In genomic region chr6:11795403-11795802, GRCh38 we compare ENCODE assay signal across 20 cellular contexts. TPM values are rescaled to one million over a fixed set of nuclear protein-coding genes. Genes with fewer than 3 reads are reported as not detected.
DNase-seq lines count a peak whose midpoint lies in the region; FAIRE-seq and TF ChIP-seq lines count a peak whose summit lies in the region.
"Had no signal": no experiment of that assay in that cellular context is flagged by ENCODE, and none has a peak within 500 bp of the region (broad histone marks: within the 10 kb centered on the region; RNA-seq: fewer than 3 reads in every experiment).

No MANE protein-coding gene starts in this region.

- H3K18ac ChIP-seq in H1 (ENCODE audit: extremely low read depth, low read length), result no peak overlapping the region
- no peak overlapping the region for H3K18ac ChIP-seq in mesendoderm (ENCODE audit: low read length)
- H3K18ac ChIP-seq in trophoblast cell (ENCODE audit: low read length), result no peak overlapping the region

- H3K27me3 ChIP-seq in H1 (replicated peaks in 1 of 4; ENCODE audit: control insufficient read depth in 3 of 4, extremely low read depth in 1 of 4, insufficient read depth in 3 of 4, low read length in 3 of 4) (no peaks in the 10 kb centered on the region), mesendoderm (ENCODE audit: insufficient read depth, low read length, poor library complexity) (no peaks in the 10 kb centered on the region), thyroid gland (no peaks in the 10 kb centered on the region), BE2C (no peaks in the 10 kb centered on the region), trophoblast cell (ENCODE audit: insufficient read depth, low read length) (no peaks in the 10 kb centered on the region), stomach (no peaks in the 10 kb centered on the region)
- H3K27me3 ChIP-seq: breast epithelium, foreskin keratinocyte had no signal

- 0 out of 2 replicates have a peak overlapping the region, but pooled peaks have one; percentile 25 for H2BK20ac ChIP-seq in H1 (ENCODE audit: low read length)

- H3K14ac ChIP-seq in H1 (ENCODE audit: insufficient read length) (no peak overlapping the region), trophoblast cell (ENCODE audit: low read length) (no peak overlapping the region)

- H2BK15ac ChIP-seq in H1 (ENCODE audit: low read length) (no peak overlapping the region), mesendoderm (replicated peaks; ENCODE audit: low read depth) (no peak overlapping the region)

- H3K23ac ChIP-seq in H1 (ENCODE audit: insufficient read length) (no peak overlapping the region), mesendoderm (ENCODE audit: low read length) (no peak overlapping the region), trophoblast cell (ENCODE audit: low read length) (no peak overlapping the region)

- no peak overlapping the region for H3K4me2 ChIP-seq in H1 (ENCODE audit: insufficient read depth in 1 of 2, low read depth in 2 of 2, low read length in 2 of 2)
- no peak overlapping the region for H3K4me2 ChIP-seq in mesendoderm (ENCODE audit: low read length)
- H3K4me2 ChIP-seq in trophoblast cell (ENCODE audit: low read length), result no peak overlapping the region

- no peak overlapping the region for H2AK5ac ChIP-seq in H1 (ENCODE audit: low read depth, low read length)
- H2AK5ac ChIP-seq in mesendoderm (ENCODE audit: low read length), result no peak overlapping the region
- H2AK5ac ChIP-seq in trophoblast cell (ENCODE audit: low read length), result no peak overlapping the region

- H3K56ac ChIP-seq in H1 (replicated peaks; ENCODE audit: insufficient read length, low read depth, low read length), result no peak overlapping the region
- no peak overlapping the region for H3K56ac ChIP-seq in mesendoderm (ENCODE audit: low read length)

- H3K4me1 ChIP-seq in H1 (replicated peaks in 1 of 4; ENCODE audit: control insufficient read depth in 3 of 4, insufficient read depth in 4 of 4, low read length in 3 of 4), result peaks cover 0 to 9% (median 8%) of the 10 kb centered on the region in 4 experiments; a peak in 4 of 7 replicates
- H3K4me1 ChIP-seq in mesendoderm (ENCODE audit: control insufficient read depth, low read depth, low read length), result no peaks in the 10 kb centered on the region
- H3K4me1 ChIP-seq in thyroid gland, result peaks cover 15 to 19% of the 10 kb centered on the region in 2 donors
- H3K4me1 ChIP-seq in BE2C, result no peaks in the 10 kb centered on the region
- H3K4me1 ChIP-seq in trophoblast cell (ENCODE audit: control insufficient read depth in 1 of 2, insufficient read depth in 2 of 2, low read length in 2 of 2), result peaks cover 5 to 13% of the 10 kb centered on the region in 2 experiments
- H3K4me1 ChIP-seq in stomach, result peaks cover 0 to 15% (median 4%) of the 10 kb centered on the region in 4 donors
- H3K4me1 ChIP-seq: breast epithelium had no signal

- no peaks in the 10 kb centered on the region for H4K20me1 ChIP-seq in H1 (replicated peaks in 1 of 2; ENCODE audit: control insufficient read depth in 1 of 2, insufficient read depth in 2 of 2, low read length in 2 of 2)

- POLR2A ChIA-PET in H1 (lab: Charles Lee; ENCODE audit: partially characterized antibody), result interaction anchor here (1.2 kb wide), 1 partner anchor 10 kb away, joined by 4 read pairs; no protein-coding TSS in a partner anchor

- no peak overlapping the region for H4K8ac ChIP-seq in H1 (ENCODE audit: extremely low read depth, insufficient read depth, low read length)
- H4K8ac ChIP-seq in mesendoderm (ENCODE audit: low read depth, low read length), result peak overlapping the region; percentile 7
- no peak overlapping the region for H4K8ac ChIP-seq in trophoblast cell (ENCODE audit: low read depth, low read length)

- TF ChIP-seq CTCF in H1 (IDR thresholded peaks at IDR 0.05; ENCODE audit: control extremely low read depth in 1 of 3, insufficient read depth in 1 of 3, low read depth in 1 of 3, low read length in 3 of 3) (no peak), thyroid gland (IDR thresholded peaks at IDR 0.05) (no peak), BE2C (IDR thresholded peaks at IDR 0.05; ENCODE audit: low read depth, low read length) (no peak), stomach (IDR thresholded peaks at IDR 0.05) (no peak)

- CTCF ChIA-PET in H1 (lab: Charles Lee; ENCODE audit: partially characterized antibody), result interaction anchor here (0.6 to 0.9 kb wide), 3 partner anchors 17 to 174 kb away, joined by 3 to 4 read pairs (median 3); partner anchors contain the start of gene ADTRP

- H2AFZ ChIP-seq in H1 (ENCODE audit: low read length) (no peak overlapping the region), trophoblast cell (ENCODE audit: insufficient read depth, low read length, poor library complexity) (no peak overlapping the region)

- H4K5ac ChIP-seq in H1 (ENCODE audit: insufficient read length, low read depth, low read length), result no peak overlapping the region
- H4K5ac ChIP-seq in mesendoderm (ENCODE audit: low read length), result no peak overlapping the region

- no peak overlapping the region for H3K9ac ChIP-seq in H1 (replicated peaks in 1 of 4; ENCODE audit: extremely low read depth in 1 of 4, low read depth in 3 of 4, low read length in 3 of 4)
- no peak overlapping the region for H3K9ac ChIP-seq in mesendoderm (ENCODE audit: low read length)
- H3K9ac ChIP-seq in trophoblast cell (ENCODE audit: low read length), result no peak overlapping the region

- H3K79me2 ChIP-seq in H1 (ENCODE audit: control insufficient read depth in 1 of 2, insufficient read depth in 2 of 2, low read length in 2 of 2), result no peaks in the 10 kb centered on the region
- H3K79me2 ChIP-seq in mesendoderm (ENCODE audit: control insufficient read depth, insufficient read depth, low read length), result no peaks in the 10 kb centered on the region
- no peaks in the 10 kb centered on the region for H3K79me2 ChIP-seq in trophoblast cell (ENCODE audit: control insufficient read depth, insufficient read depth, low read length, poor library complexity)

- no peak overlapping the region; the same call in 1 of the 2 replicates for H3K27ac ChIP-seq in H1 (ENCODE audit: low read depth, low read length)
- no peak overlapping the region for H3K27ac ChIP-seq in mesendoderm (ENCODE audit: low read depth, low read length)
- peak overlapping the region; percentile 29 to 78 (median 72) for H3K27ac ChIP-seq in thyroid gland
- no peak overlapping the region for H3K27ac ChIP-seq in trophoblast cell (ENCODE audit: low read depth, low read length)
- H3K27ac ChIP-seq in stomach, result peak overlapping the region in 2 of 5 donors; percentile 25 to 33
- H3K27ac ChIP-seq: breast epithelium, foreskin keratinocyte, RWPE1 had no signal

- intact Hi-C loops in thyroid gland (cut with DNase I), result no loop called here
- intact Hi-C loops in stomach (cut with DNase I; ENCODE audit: low total_unique reads), result no loop called here

- H3K23me2 ChIP-seq in H1 (ENCODE audit: low read depth, low read length), result no peaks in the 10 kb centered on the region; the same call in 1 of the 2 replicates

- WGBS in H1 (ENCODE audit: extremely low coverage in 1 of 2, insufficient coverage in 1 of 2, insufficient read length in 1 of 2, insufficient replicate concordance in 2 of 2, low coverage in 1 of 2, low lambda C conversion rate in 2 of 2, missing lambda C conversion rate in 1 of 2), 2 experiments, result 92% methylated on average over 4 of the region's 4 CpGs; no CpG with 5 or more reads in 1 of the 2 experiments
- WGBS in mesendoderm (ENCODE audit: extremely low coverage, insufficient coverage, low lambda C conversion rate), result no CpG with 5 or more reads among the region's 4 CpGs
- 82 to 84% methylated on average over 4 of the region's 4 CpGs for WGBS in thyroid gland, 2 donors
- no CpG with 5 or more reads among the region's 4 CpGs for WGBS in trophoblast cell (ENCODE audit: extremely low coverage, insufficient coverage, insufficient read length)
- 71 to 81% (median 75%) methylated on average over 4 of the region's 4 CpGs for WGBS in stomach, 5 donors

- no peaks in the 10 kb centered on the region for H3K36me3 ChIP-seq in H1 (ENCODE audit: control insufficient read depth in 2 of 4, insufficient read depth in 4 of 4, low read length in 3 of 4)
- H3K36me3 ChIP-seq in mesendoderm (ENCODE audit: control insufficient read depth, insufficient read depth, low read length), result no peaks in the 10 kb centered on the region
- H3K36me3 ChIP-seq in thyroid gland, result no peaks in the 10 kb centered on the region
- no peaks in the 10 kb centered on the region for H3K36me3 ChIP-seq in BE2C
- H3K36me3 ChIP-seq in trophoblast cell (ENCODE audit: control insufficient read depth in 1 of 2, insufficient read depth in 2 of 2, low read length in 2 of 2), result no peaks in the 10 kb centered on the region
- H3K36me3 ChIP-seq in stomach, result no peaks in the 10 kb centered on the region
- H3K36me3 ChIP-seq: breast epithelium had no signal

- DNase-seq in HuH-7 (ENCODE audit: low spot score) (peak; percentile 26), H1 (ENCODE audit: low read depth in 1 of 2, low spot score in 2 of 2) (no peak), mesendoderm (no peak), thyroid gland (no peak), BE2C (no peak), trophoblast cell (no peak), stomach (no peak), ACHN (no peak)
- DNase-seq: activated CD4-positive, alpha-beta T cell treated with anti-CD3 and anti-CD28 coated beads for 1 hour; activated naive CD8-positive, alpha-beta T cell treated with anti-CD3 and anti-CD28 coated beads for 36 hours; foreskin keratinocyte; Karpas-422; NCI-H2081; NCI-H510A; nucleus accumbens; stimulated activated naive CD4-positive, alpha-beta T cell had no signal

- no peak for FAIRE-seq in H1 (lab: Jason Lieb, UNC)
- FAIRE-seq: endothelial cell of umbilical vein, urothelium cell line had no signal

- H2BK120ac ChIP-seq in H1 (replicated peaks; ENCODE audit: low read depth, low read length) (no peak overlapping the region), mesendoderm (ENCODE audit: low read depth, low read length) (no peak overlapping the region), trophoblast cell (ENCODE audit: insufficient read depth, low read length, poor library complexity) (no peak overlapping the region)

- H4K12ac ChIP-seq in trophoblast cell (ENCODE audit: low read depth, low read length), result no peak overlapping the region

- no peak overlapping the region for H2BK12ac ChIP-seq in H1 (ENCODE audit: low read depth, low read length)
- no peak overlapping the region for H2BK12ac ChIP-seq in trophoblast cell (ENCODE audit: low read length)

- H3K4ac ChIP-seq in H1 (replicated peaks; ENCODE audit: insufficient read length, low read depth, low read length) (no peak overlapping the region), mesendoderm (ENCODE audit: low read depth, low read length) (no peak overlapping the region), trophoblast cell (ENCODE audit: low read depth, low read length) (no peak overlapping the region)

- no peaks in the 10 kb centered on the region for H3K79me1 ChIP-seq in H1 (ENCODE audit: low read depth, low read length)
- no peaks in the 10 kb centered on the region for H3K79me1 ChIP-seq in mesendoderm (ENCODE audit: low read length)
- H3K79me1 ChIP-seq in trophoblast cell (ENCODE audit: low read length), result peaks cover 2% of the 10 kb centered on the region

- no peak for TF ChIP-seq POLR2A in H1 (IDR thresholded peaks at IDR 0.05; ENCODE audit: control extremely low read depth in 1 of 2, low read depth in 2 of 2, low read length in 2 of 2)
- TF ChIP-seq POLR2A in thyroid gland (IDR thresholded peaks at IDR 0.05), result no peak
- TF ChIP-seq POLR2A in stomach (IDR thresholded peaks at IDR 0.05), result no peak

- TF ChIP-seq RAD21 in H1 (IDR thresholded peaks at IDR 0.05 in 1 of 2, conservative IDR thresholded peaks at IDR 0.05 in 1 of 2; ENCODE audit: low read depth in 2 of 2, low read length in 2 of 2), result no peak

- H4K91ac ChIP-seq in H1 (replicated peaks; ENCODE audit: insufficient read length, low read length) (no peak overlapping the region), trophoblast cell (ENCODE audit: low read depth, low read length) (no peak overlapping the region)

- in situ Hi-C loops in ACHN (cut with HindIII; ENCODE audit: low pct_ligation_motif_present, low pct_unique_long_range_greater_than_20kb, low sequenced_read_pairs), result no loop called here

- no peak overlapping the region for H3K4me3 ChIP-seq in H1 (ENCODE audit: extremely low read depth in 1 of 4, insufficient read depth in 2 of 4, low read depth in 3 of 4, low read length in 4 of 4)
- no peak overlapping the region for H3K4me3 ChIP-seq in mesendoderm (ENCODE audit: low read length)
- no peak overlapping the region for H3K4me3 ChIP-seq in thyroid gland (replicated peaks in 1 of 3)
- H3K4me3 ChIP-seq in BE2C (ENCODE audit: low read depth, low read length), result no peak overlapping the region
- H3K4me3 ChIP-seq in trophoblast cell (ENCODE audit: low read depth, low read length), result no peak overlapping the region
- H3K4me3 ChIP-seq in stomach, result no peak overlapping the region
- H3K4me3 ChIP-seq: breast epithelium had no signal

- TF ChIP-seq EP300 in H1 (IDR thresholded peaks at IDR 0.05; ENCODE audit: borderline replicate concordance in 1 of 2, low read depth in 2 of 2, low read length in 2 of 2), result no peak
- TF ChIP-seq EP300 in stomach (IDR thresholded peaks at IDR 0.05), result no peak

- no peak overlapping the region for H2BK5ac ChIP-seq in H1 (ENCODE audit: low read depth, low read length)
- no peak overlapping the region for H2BK5ac ChIP-seq in mesendoderm (ENCODE audit: low read length)
- no peak overlapping the region for H2BK5ac ChIP-seq in trophoblast cell (ENCODE audit: low read depth, low read length, poor library complexity)

- H3K9me3 ChIP-seq in H1 (ENCODE audit: insufficient read depth in 2 of 2, low read depth in 1 of 2, low read length in 1 of 2) (no peaks in the 10 kb centered on the region), thyroid gland (no peaks in the 10 kb centered on the region), BE2C (no peaks in the 10 kb centered on the region), trophoblast cell (ENCODE audit: insufficient read depth, low read depth, low read length) (no peaks in the 10 kb centered on the region), stomach (no peaks in the 10 kb centered on the region)
- H3K9me3 ChIP-seq: breast epithelium had no signal

RNA-seq across cellular contexts. Expression of gene ADTRP, which starts 16.8 kb away (rescaled TPM):
- total RNA-seq in H1 (2021; fragmentation: NEBNext Ultra II Directional; extraction: Animal tissue kit (Norgen Biotek cat#: 25700)), result 0.45 TPM in 1 of 2 replicates, not detected in the other
- 0.08 and 0.24 TPM in 2 replicates for polyA plus RNA-seq in H1 (2011; rRNA removed)
- 0.18 TPM for polyA plus RNA-seq in H1 (2011; cell fraction: cytosol; rRNA removed)
- polyA plus RNA-seq in H1 (2011; cell fraction: nucleus; rRNA removed), result not detected
- polyA plus RNA-seq in H1 (2012, experiment 1 of 2), result 0.24 TPM in 1 of 4 replicates, not detected in the others
- polyA plus RNA-seq in H1 (2012, experiment 2 of 2), result not detected
- polyA plus RNA-seq in H1 (2013, experiment 1 of 2), result 0.16 TPM
- polyA plus RNA-seq in H1 (2013, experiment 2 of 2), result 0.31 TPM
- 0.98 TPM in 1 of 2 replicates, not detected in the other for polyA minus RNA-seq in H1 (2011; rRNA and poly(A)+ RNA removed)
- not detected for polyA minus RNA-seq in H1 (2011; cell fraction: cytosol; rRNA and poly(A)+ RNA removed)
- not detected for polyA minus RNA-seq in H1 (2011; cell fraction: nucleus; rRNA and poly(A)+ RNA removed)
- polyA plus RNA-seq in mesendoderm (2013, experiment 1 of 2), result 0.41 TPM
- polyA plus RNA-seq in mesendoderm (2013, experiment 2 of 2), result 0.36 TPM
- 1 to 10 TPM in 1 of 4 donors, under 1 TPM in 1, not detected in 2; 0.40 to 3.5 TPM for total RNA-seq in thyroid gland
- not detected for polyA plus RNA-seq in BE2C (2012; ENCODE audit: insufficient read depth, insufficient read length, low read depth)
- polyA plus RNA-seq in trophoblast cell (2013), result 1.7 and 2.0 TPM in 2 replicates
- 10 to 100 TPM; 18.7 to 63.6 (median 31.9) TPM for total RNA-seq in stomach
- polyA plus RNA-seq in stomach, result 10 to 100 TPM in 2 of 3 donors, 1 to 10 TPM in 1; 3.9 to 14.8 (median 10.0) TPM

Comparison
In these comparisons a context has a peak if more than half of its experiments do, and no peak if none do; other contexts are left out.
1. H3K27ac ChIP-seq: peak in thyroid gland (3 of 3); none in H1 (single experiment), mesendoderm (single experiment) and trophoblast cell (single experiment).
2. RNA of gene ADTRP, which starts 16.8 kb away (total RNA-seq): 18.7 to 63.6 TPM in stomach; 0.45 TPM in H1 and 0.40 to 3.5 TPM in thyroid gland; every median in the first group is over 4 times any median in the second.